32 cellular contexts compared by ENCODE assay signal in the genomic region with DNA sequence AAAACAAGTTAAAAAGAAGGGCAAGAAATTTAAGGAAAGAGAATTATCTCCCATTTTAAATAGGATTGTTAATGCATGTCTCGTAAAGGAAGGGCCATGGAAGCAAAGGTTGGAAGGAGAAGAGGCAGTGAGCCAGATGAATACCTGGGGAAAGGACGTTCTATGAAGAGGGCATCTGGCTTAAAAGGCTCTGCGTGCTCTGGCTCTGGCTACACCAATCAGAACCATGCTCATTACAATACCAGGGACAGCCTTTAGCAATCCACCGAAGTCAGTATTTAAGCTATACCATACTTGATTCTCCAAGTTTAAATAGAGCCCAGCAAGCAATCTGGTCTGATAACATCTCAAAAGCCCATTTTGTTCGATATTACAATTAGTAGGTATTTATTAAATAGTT. TPM values are rescaled to one million over a fixed set of nuclear protein-coding genes. Genes with fewer than 3 reads are reported as not detected.
"Had no signal": no experiment of that assay in that cellular context is flagged by ENCODE, and none has a peak within 500 bp of the region (broad histone marks: within the 10 kb centered on the region; RNA-seq: fewer than 3 reads in every experiment).

No MANE protein-coding gene starts in this region.

- H3K4me3 ChIP-seq: ascending aorta, esophagus squamous epithelium, gastroesophageal sphincter, heart right ventricle had no signal

- H3K4me3 Mint-ChIP-seq: activated CD4-positive, alpha-beta memory T cell treated with anti-CD3 and anti-CD28 coated beads, Interleukin-2, amount 10 ng/mL, durations not matched to agents 7 days and 5 days; activated CD4-positive, alpha-beta T cell treated with anti-CD3 and anti-CD28 coated beads, Interleukin-2, amount 10 ng/mL, durations not matched to agents 7 days and 5 days; activated naive CD4-positive, alpha-beta T cell treated with anti-CD3 and anti-CD28 coated beads, Interleukin-2, amount 10 ng/mL, durations not matched to agents 7 days and 5 days; activated naive CD8-positive, alpha-beta T cell treated with anti-CD3 and anti-CD28 coated beads, Interleukin-2, amount 10 ng/mL, durations not matched to agents 7 days and 5 days; activated T-cell treated with anti-CD3 and anti-CD28 coated beads, Interleukin-2, amount 50 U/mL, for 24 hours; activated T-cell treated with anti-CD3 and anti-CD28 coated beads, Interleukin-2, amount 50 U/mL, for 72 hours; brain; central memory CD8-positive, alpha-beta T cell; T-helper 17 cell had no signal

- H3K27ac ChIP-seq: esophagus squamous epithelium, gastroesophageal sphincter, heart right ventricle had no signal

- H3K27ac Mint-ChIP-seq: activated CD4-positive, alpha-beta memory T cell treated with anti-CD3 and anti-CD28 coated beads, Interleukin-2, amount 10 ng/mL, durations not matched to agents 7 days and 5 days; activated CD4-positive, alpha-beta T cell treated with anti-CD3 and anti-CD28 coated beads, Interleukin-2, amount 10 ng/mL, durations not matched to agents 7 days and 5 days; activated naive CD4-positive, alpha-beta T cell treated with anti-CD3 and anti-CD28 coated beads, Interleukin-2, amount 10 ng/mL, durations not matched to agents 7 days and 5 days; activated naive CD8-positive, alpha-beta T cell treated with anti-CD3 and anti-CD28 coated beads, Interleukin-2, amount 10 ng/mL, durations not matched to agents 7 days and 5 days; activated T-cell treated with anti-CD3 and anti-CD28 coated beads, Interleukin-2, amount 50 U/mL, for 24 hours; activated T-cell treated with anti-CD3 and anti-CD28 coated beads, Interleukin-2, amount 50 U/mL, for 72 hours; brain; T-helper 17 cell had no signal

- H3K4me1 ChIP-seq: heart right ventricle had no signal

- ATAC-seq: activated naive CD4-positive, alpha-beta T cell treated with anti-CD3 and anti-CD28 coated beads, Interleukin-2, amount 50 U/mL, for 72 hours; activated T-cell treated with anti-CD3 and anti-CD28 coated beads, Interleukin-2, amount 50 U/mL, for 72 hours; gastroesophageal sphincter; T-helper 17 cell had no signal

- DNase-seq: activated CD4-positive, alpha-beta memory T cell treated with anti-CD3 and anti-CD28 coated beads, Interleukin-2, amount 10 ng/mL, durations not matched to agents 7 days and 5 days; activated CD4-positive, alpha-beta T cell treated with anti-CD3 and anti-CD28 coated beads for 1 hour; activated CD4-positive, alpha-beta T cell treated with anti-CD3 and anti-CD28 coated beads for 4 hours; activated CD4-positive, alpha-beta T cell treated with anti-CD3 and anti-CD28 coated beads, Interleukin-2, amount 10 ng/mL, durations not matched to agents 7 days and 5 days; activated CD4-positive, alpha-beta T cell treated with anti-CD3 and anti-CD28 coated beads, Interleukin-2, amount 50 U/mL, for 4 hours; activated CD8-positive, alpha-beta memory T cell treated with anti-CD3 and anti-CD28 coated beads, Interleukin-2, amount 50 U/mL, for 48 hours; activated gamma-delta T cell; activated naive CD4-positive, alpha-beta T cell; activated naive CD4-positive, alpha-beta T cell treated with anti-CD3 and anti-CD28 coated beads, Interleukin-2, amount 10 ng/mL, durations not matched to agents 7 days and 5 days; activated naive CD8-positive, alpha-beta T cell treated with anti-CD3 and anti-CD28 coated beads, Interleukin-2, amount 10 ng/mL, durations not matched to agents 7 days and 5 days; activated T-cell treated with anti-CD3 and anti-CD28 coated beads for 4 hours; activated T-cell treated with anti-CD3 and anti-CD28 coated beads, Interleukin-2, amount 50 U/mL, for 24 hours; activated T-cell treated with anti-CD3 and anti-CD28 coated beads, Interleukin-2, amount 50 U/mL, for 72 hours; effector CD8-positive, alpha-beta T cell; esophagus squamous epithelium; foreskin melanocyte; heart right ventricle; T-helper 1 cell; T-helper 17 cell had no signal

- H3K36me3 Mint-ChIP-seq: activated naive CD4-positive, alpha-beta T cell treated with anti-CD3 and anti-CD28 coated beads, Interleukin-2, amount 10 ng/mL, durations not matched to agents 7 days and 5 days; activated naive CD4-positive, alpha-beta T cell treated with anti-CD3 and anti-CD28 coated beads, Interleukin-2, amount 50 U/mL, for 72 hours; activated naive CD8-positive, alpha-beta T cell treated with anti-CD3 and anti-CD28 coated beads, Interleukin-2, amount 10 ng/mL, durations not matched to agents 7 days and 5 days; brain had no signal

- H3K27me3 ChIP-seq: ascending aorta, esophagus squamous epithelium, gastroesophageal sphincter, heart right ventricle had no signal

- H3K9me3 Mint-ChIP-seq: activated CD4-positive, alpha-beta memory T cell treated with anti-CD3 and anti-CD28 coated beads, Interleukin-2, amount 10 ng/mL, durations not matched to agents 7 days and 5 days; activated CD4-positive, alpha-beta T cell treated with anti-CD3 and anti-CD28 coated beads, Interleukin-2, amount 10 ng/mL, durations not matched to agents 7 days and 5 days; activated naive CD4-positive, alpha-beta T cell treated with anti-CD3 and anti-CD28 coated beads, Interleukin-2, amount 10 ng/mL, durations not matched to agents 7 days and 5 days; activated naive CD4-positive, alpha-beta T cell treated with anti-CD3 and anti-CD28 coated beads, Interleukin-2, amount 50 U/mL, for 72 hours; activated naive CD8-positive, alpha-beta T cell treated with anti-CD3 and anti-CD28 coated beads, Interleukin-2, amount 10 ng/mL, durations not matched to agents 7 days and 5 days; activated T-cell treated with anti-CD3 and anti-CD28 coated beads, Interleukin-2, amount 50 U/mL, for 24 hours; activated T-cell treated with anti-CD3 and anti-CD28 coated beads, Interleukin-2, amount 50 U/mL, for 72 hours; central memory CD8-positive, alpha-beta T cell had no signal

- H3K36me3 ChIP-seq: ascending aorta, esophagus squamous epithelium, gastroesophageal sphincter, heart right ventricle had no signal

- H3K27me3 Mint-ChIP-seq: activated CD4-positive, alpha-beta memory T cell treated with anti-CD3 and anti-CD28 coated beads, Interleukin-2, amount 10 ng/mL, durations not matched to agents 7 days and 5 days; activated CD4-positive, alpha-beta T cell treated with anti-CD3 and anti-CD28 coated beads, Interleukin-2, amount 10 ng/mL, durations not matched to agents 7 days and 5 days; activated naive CD4-positive, alpha-beta T cell treated with anti-CD3 and anti-CD28 coated beads, Interleukin-2, amount 10 ng/mL, durations not matched to agents 7 days and 5 days; activated T-cell treated with anti-CD3 and anti-CD28 coated beads, Interleukin-2, amount 50 U/mL, for 24 hours; brain; central memory CD8-positive, alpha-beta T cell; T-helper 17 cell had no signal

- H3K9me3 ChIP-seq: ascending aorta, esophagus squamous epithelium, gastroesophageal sphincter, heart right ventricle had no signal

RNA-seq across cellular contexts. Expression of a gene that starts 58.5 kb away (rescaled TPM):
- total RNA-seq: activated CD4-positive, alpha-beta memory T cell treated with anti-CD3 and anti-CD28 coated beads, Interleukin-2, amount 10 ng/mL, durations not matched to agents 7 days and 5 days; activated CD4-positive, alpha-beta T cell treated with anti-CD3 and anti-CD28 coated beads, Interleukin-2, amount 10 ng/mL, durations not matched to agents 7 days and 5 days; activated naive CD4-positive, alpha-beta T cell treated with anti-CD3 and anti-CD28 coated beads, Interleukin-2, amount 50 U/mL, for 72 hours; activated naive CD8-positive, alpha-beta T cell treated with anti-CD3 and anti-CD28 coated beads, Interleukin-2, amount 10 ng/mL, durations not matched to agents 7 days and 5 days; activated T-cell treated with anti-CD3 and anti-CD28 coated beads, Interleukin-2, amount 50 U/mL, for 72 hours; ascending aorta; bronchial epithelial cell; cardiac septum; cerebellum; dermis microvascular lymphatic vessel endothelial cell; endothelial cell of umbilical vein; esophagus squamous epithelium; fibroblast of villous mesenchyme; glomerular endothelial cell; heart right ventricle; T-helper 17 cell had no signal
- polyA plus RNA-seq: endothelial cell of umbilical vein, esophagus, heart right ventricle had no signal
